Comparison of ENCODE assay signal across 25 cellular contexts in the genomic region with DNA sequence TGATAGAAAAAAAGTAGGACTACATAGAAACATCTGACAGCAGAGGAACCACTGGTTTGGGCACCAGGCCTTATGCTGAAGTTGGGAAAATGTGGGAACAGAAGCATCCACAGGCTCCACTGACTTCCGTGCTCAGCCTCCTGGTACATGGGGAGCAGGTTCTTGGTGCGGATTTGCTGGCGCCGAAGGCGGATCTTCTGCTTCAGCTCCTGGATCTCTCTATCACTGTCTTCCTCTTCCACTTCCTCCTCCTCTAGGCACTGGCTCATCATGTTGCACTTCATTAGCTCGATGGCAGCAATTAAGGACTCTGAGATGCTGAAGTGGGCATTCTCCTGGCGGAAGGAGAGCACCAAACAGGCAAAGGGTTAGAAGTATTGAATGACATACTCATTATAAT.
"Had no signal": no experiment of that assay in that cellular context is flagged by ENCODE, and none has a peak within 500 bp of the region (broad histone marks: within the 10 kb centered on the region; RNA-seq: fewer than 3 reads in every experiment).

No MANE protein-coding gene starts in this region.

- H3K4me3 Mint-ChIP-seq: memory B cell; mesothelial cell of epicardium; naive B cell; nephron; stimulated activated memory B cell treated with anti-CD40 and anti-IgM and Interleukin-4, amounts not matched to agents 10 μg/mL and 1 μg/mL and 100 μg/mL, for 72 hours; type B pancreatic cell had no signal

- H3K4me1 ChIP-seq: gastrocnemius medialis, prostate gland, sigmoid colon, testis, tibial artery had no signal

- H3K4me1 Mint-ChIP-seq: mesothelial cell of epicardium, nephron had no signal

- FAIRE-seq: endometrium, keratinocyte had no signal

- ATAC-seq: gastrocnemius medialis; left lobe of liver; mucosa of descending colon; right cardiac atrium; stimulated activated memory B cell treated with anti-CD40 and anti-IgM and Interleukin-4, amounts not matched to agents 10 μg/mL and 1 μg/mL and 100 μg/mL, for 72 hours; stimulated activated naive CD8-positive, alpha-beta T cell treated with anti-CD3 and anti-CD28 coated beads, Interleukin-15, Interleukin-2, amounts not matched to agents 100 U/mL and 50 U/mL, for 24 hours had no signal

- DNase-seq: dermis blood vessel endothelial cell; effector memory CD4-positive, alpha-beta T cell; gastrocnemius medialis; head of caudate nucleus; mucosa of descending colon; naive B cell; nucleus accumbens; right cardiac atrium; sigmoid colon; stimulated activated CD4-positive, alpha-beta T cell treated with anti-CD3 and anti-CD28 coated beads, Interleukin-2, amount 100 ng/mL, for 24 hours; stimulated activated CD4-positive, alpha-beta T cell treated with anti-CD3 and anti-CD28 coated beads, Interleukin-4, amount 100 ng/mL, for 24 hours; stimulated activated naive CD8-positive, alpha-beta T cell treated with anti-CD3 and anti-CD28 coated beads, Interleukin-15, Interleukin-2, amounts not matched to agents 100 U/mL and 50 U/mL, for 24 hours; substantia nigra; tibial artery had no signal

- H3K27me3 ChIP-seq: gastrocnemius medialis, sigmoid colon, testis, tibial artery had no signal

- H3K27ac Mint-ChIP-seq: mesothelial cell of epicardium, nephron, type B pancreatic cell had no signal

- H3K27ac ChIP-seq: coronary artery, gastrocnemius medialis, prostate gland, sigmoid colon, tibial artery had no signal

- H3K27me3 Mint-ChIP-seq: memory B cell; naive B cell; stimulated activated memory B cell treated with anti-CD40 and anti-IgM and Interleukin-4, amounts not matched to agents 10 μg/mL and 1 μg/mL and 100 μg/mL, for 72 hours; type B pancreatic cell had no signal

- H3K9me3 ChIP-seq: gastrocnemius medialis, mucosa of descending colon, prostate gland, sigmoid colon, testis, tibial artery had no signal

- H3K9me3 Mint-ChIP-seq: memory B cell; stimulated activated memory B cell treated with anti-CD40 and anti-IgM and Interleukin-4, amounts not matched to agents 10 μg/mL and 1 μg/mL and 100 μg/mL, for 72 hours; type B pancreatic cell had no signal
